8 cellular contexts compared by ENCODE assay signal in genomic region chr3:98592345-98592935, GRCh38. TPM values are rescaled to one million over a fixed set of nuclear protein-coding genes. Genes with fewer than 3 reads are reported as not detected.
DNase-seq lines count a peak whose midpoint lies in the region; ATAC-seq and TF ChIP-seq lines count a peak whose summit lies in the region.

No MANE protein-coding gene starts in this region.

- peak overlapping the region; percentile 96 for H3K4me2 ChIP-seq in SK-N-SH

- H3K36me3 Mint-ChIP-seq in activated naive CD8-positive, alpha-beta T cell, result peaks cover 9% of the 10 kb centered on the region

- no peaks in the 10 kb centered on the region for H4K20me1 ChIP-seq in SK-N-SH (ENCODE audit: insufficient read depth)

- no peaks in the 10 kb centered on the region for H3K9me3 Mint-ChIP-seq in activated naive CD8-positive, alpha-beta T cell (ENCODE audit: low read depth)

- peaks cover 3 to 10% of the 10 kb centered on the region in 2 experiments; a peak in 3 of 4 replicates for H3K4me1 ChIP-seq in SK-N-SH (ENCODE audit: control insufficient read depth in 1 of 2, insufficient read depth in 2 of 2, low read depth in 1 of 2, low read length in 1 of 2)
- peaks cover 0 to 25% (median 16%) of the 10 kb centered on the region in 5 donors for H3K4me1 ChIP-seq in subcutaneous abdominal adipose tissue (ENCODE audit: control insufficient read depth in 5 of 5, insufficient read depth in 5 of 5, low read length in 5 of 5)

- POLR2A ChIA-PET in SK-N-SH (lab: Yijun Ruan, JAX), result interaction anchor here (2.0 to 3.1 kb wide), 2 partner anchors 70 to 141 kb away, joined by 10 to 17 read pairs; partner anchors contain the start of gene CLDND1

- H3K4me3 Mint-ChIP-seq in activated naive CD8-positive, alpha-beta T cell, result peak overlapping the region; percentile 95

- TF ChIP-seq RAD21 in SK-N-SH (IDR thresholded peaks at IDR 0.05; ENCODE audit: low read length), result no peak

- CTCF ChIA-PET in SK-N-SH (lab: Yijun Ruan, JAX), result interaction anchor here (0.7 to 7.4 kb wide), 4 partner anchors 10 to 402 kb away, joined by 3 to 60 read pairs (median 23); no protein-coding TSS in a partner anchor

- H3K27ac Mint-ChIP-seq in activated naive CD8-positive, alpha-beta T cell, result peak overlapping the region; percentile 76

- peaks cover 3% of the 10 kb centered on the region for H3F3A ChIP-seq in SK-N-SH (replicated peaks; ENCODE audit: insufficient read depth)

- H3K27ac ChIP-seq in SK-N-SH (ENCODE audit: low read depth in 2 of 2, low read length in 1 of 2) (no peak overlapping the region), subcutaneous abdominal adipose tissue (ENCODE audit: low read depth, low read length) (peak overlapping the region; percentile 72)

- DNase-seq in SK-N-SH (peak; percentile 22), inferior parietal cortex (ENCODE audit: extremely low spot score) (peak; percentile 38), NCI-H446 treated with DMSO at 0.1 percent for 48 hours (lab: John Stamatoyannopoulos, UW) (no peak), NCI-H82 treated with DMSO at 0.1 percent for 48 hours (lab: John Stamatoyannopoulos, UW; ENCODE audit: unreplicated experiment) (no peak), AG08395 (ENCODE audit: low spot score) (no peak)

- H3K79me2 ChIP-seq in SK-N-SH (ENCODE audit: insufficient read depth), result peaks cover 14% of the 10 kb centered on the region

- H3K9ac ChIP-seq in SK-N-SH (peak overlapping the region; percentile 63), subcutaneous abdominal adipose tissue (ENCODE audit: low read length in 5 of 5) (peak overlapping the region; percentile 30 to 81 (median 77))

- peak overlapping the region; percentile 71 to 87 for H3K4me3 ChIP-seq in SK-N-SH (ENCODE audit: low read depth in 2 of 2, low read length in 1 of 2)
- H3K4me3 ChIP-seq in subcutaneous abdominal adipose tissue (ENCODE audit: low read depth in 1 of 5, low read length in 5 of 5), result peak overlapping the region; percentile 73 to 91 (median 85)

- 44% methylated on average over 11 of the region's 11 CpGs for WGBS in SK-N-SH (ENCODE audit: low lambda C conversion rate)

- no peak for TF ChIP-seq EP300 in SK-N-SH (IDR thresholded peaks at IDR 0.05; ENCODE audit: borderline replicate concordance in 1 of 2, low read depth in 1 of 2, low read length in 1 of 2)

- no peaks in the 10 kb centered on the region for H3K27me3 ChIP-seq in SK-N-SH (ENCODE audit: insufficient read depth)
- no peaks in the 10 kb centered on the region for H3K27me3 ChIP-seq in subcutaneous abdominal adipose tissue (ENCODE audit: control insufficient read depth in 5 of 5, insufficient read depth in 4 of 5, low read length in 5 of 5)

- peak overlapping the region; percentile 87 for H2AFZ ChIP-seq in SK-N-SH (ENCODE audit: low read depth)

- no peaks in the 10 kb centered on the region for H3K9me2 ChIP-seq in SK-N-SH

- H3K36me3 ChIP-seq in SK-N-SH (replicated peaks in 1 of 2; ENCODE audit: control insufficient read depth in 1 of 2, insufficient read depth in 2 of 2, low read length in 1 of 2) (peaks cover 20 to 31% of the 10 kb centered on the region in 2 experiments), subcutaneous abdominal adipose tissue (ENCODE audit: control insufficient read depth in 5 of 5, insufficient read depth in 5 of 5, low read length in 5 of 5) (peaks cover 7 to 18% (median 13%) of the 10 kb centered on the region in 5 donors)

- TF ChIP-seq CTCF in SK-N-SH (IDR thresholded peaks at IDR 0.05), result no peak

- H3K4me1 Mint-ChIP-seq in activated naive CD8-positive, alpha-beta T cell (ENCODE audit: low read depth), result peaks cover 40% of the 10 kb centered on the region

- no peak for ATAC-seq in SK-N-SH treated with all-trans-retinoic acid at 6 μM for 48 hours

- no peaks in the 10 kb centered on the region for H3K9me3 ChIP-seq in SK-N-SH
- H3K9me3 ChIP-seq in subcutaneous abdominal adipose tissue (ENCODE audit: control insufficient read depth in 5 of 5, low read length in 5 of 5), result no peaks in the 10 kb centered on the region

- no peaks in the 10 kb centered on the region for H3K27me3 Mint-ChIP-seq in activated naive CD8-positive, alpha-beta T cell

TF ChIP-seq in SK-N-SH, 30 proteins besides CTCF, POLR2A, EP300 and RAD21:
- no peak for TF ChIP-seq CHD2 (IDR thresholded peaks at IDR 0.05; ENCODE audit: low read length, partially characterized antibody)

TF ChIP-seq in SK-N-SH treated with all-trans-retinoic acid at 6 μM for 48 hours, 23 proteins besides CTCF, POLR2A, EP300 and RAD21:
- TF ChIP-seq ZNF70 (CRISPR knock-in tag; IDR thresholded peaks at IDR 0.05), result no peak
- no peak for TF ChIP-seq GLIS3 (CRISPR knock-in tag; IDR thresholded peaks at IDR 0.05)
- no peak for TF ChIP-seq POU6F1 (CRISPR knock-in tag; IDR thresholded peaks at IDR 0.05; ENCODE audit: borderline replicate concordance, low read depth)
- TF ChIP-seq ARNTL (CRISPR knock-in tag; IDR thresholded peaks at IDR 0.05; ENCODE audit: borderline replicate concordance, low read depth), result no peak
- TF ChIP-seq ZFP3 (CRISPR knock-in tag; IDR thresholded peaks at IDR 0.05), result no peak
- TF ChIP-seq ZC3H10 (CRISPR knock-in tag; IDR thresholded peaks at IDR 0.05), result no peak
- TF ChIP-seq SNAI2 (CRISPR knock-in tag; IDR thresholded peaks at IDR 0.05), result no peak
- no peak for TF ChIP-seq ZNF8 (CRISPR knock-in tag; IDR thresholded peaks at IDR 0.05)
- no peak for TF ChIP-seq ESRRG (CRISPR knock-in tag; IDR thresholded peaks at IDR 0.05)
- no peak for TF ChIP-seq CSDC2 (CRISPR knock-in tag; IDR thresholded peaks at IDR 0.05)
- TF ChIP-seq PATZ1 (CRISPR knock-in tag; IDR thresholded peaks at IDR 0.05; ENCODE audit: borderline replicate concordance), result no peak
- TF ChIP-seq TOX (CRISPR knock-in tag; IDR thresholded peaks at IDR 0.05; ENCODE audit: borderline replicate concordance), result no peak
- TF ChIP-seq ZNF565 (CRISPR knock-in tag; conservative IDR thresholded peaks at IDR 0.05; ENCODE audit: low read depth), result no peak
- TF ChIP-seq ZFP30 (CRISPR knock-in tag; IDR thresholded peaks at IDR 0.05), result no peak
- no peak for TF ChIP-seq CREB5 (CRISPR knock-in tag; IDR thresholded peaks at IDR 0.05; ENCODE audit: low read depth)

RNA-seq across cellular contexts. Expression of gene CPOX, which starts 1.0 kb away (rescaled TPM):
- polyA plus RNA-seq in SK-N-SH (2012; rRNA removed), result 36.7 and 37.2 TPM in 2 replicates
- 30.1 and 30.5 TPM in 2 replicates for polyA plus RNA-seq in SK-N-SH (2012; cell fraction: cytosol; rRNA removed)
- polyA plus RNA-seq in SK-N-SH (2012; cell fraction: nucleus; rRNA removed), result 66.4 and 110 TPM in 2 replicates

Comparison
In these comparisons a context has a peak if more than half of its experiments do, and no peak if none do; other contexts are left out.
1. DNase-seq: peak in SK-N-SH (single experiment) and inferior parietal cortex (single experiment); none in NCI-H446 treated with DMSO at 0.1 percent for 48 hours (single experiment), NCI-H82 treated with DMSO at 0.1 percent for 48 hours (single experiment) and AG08395 (single experiment).